In the genomic region with DNA sequence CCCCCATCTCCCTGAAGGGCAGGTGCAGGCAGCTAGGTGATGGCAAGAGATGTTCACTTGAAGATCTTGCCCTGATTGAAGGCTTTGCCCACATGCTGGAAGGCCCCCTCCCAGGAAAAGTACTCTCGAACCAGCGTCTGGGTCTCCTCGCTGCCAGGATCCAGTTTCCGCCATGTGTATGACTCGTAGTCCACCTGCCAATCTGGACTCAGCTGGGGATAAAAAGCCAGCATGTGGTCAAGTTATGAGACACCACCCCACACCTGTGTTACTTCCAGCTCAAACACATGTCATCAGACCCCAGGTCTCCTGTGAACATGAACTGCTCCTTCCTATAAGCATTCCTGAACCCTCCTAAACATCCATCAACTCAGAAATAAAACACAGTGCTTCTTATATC, we compare ENCODE assay signal across 8 cellular contexts. TPM values are rescaled to one million over a fixed set of nuclear protein-coding genes. Genes with fewer than 3 reads are reported as not detected.
DNase-seq lines count a peak whose midpoint lies in the region; ATAC-seq and TF ChIP-seq lines count a peak whose summit lies in the region.
"Not testable (repeated sequence)": the region's sequence is repeated elsewhere in the genome, so short reads cannot be mapped to it uniquely, and the experiment has no call there.

No MANE protein-coding gene starts in this region.

- dilution Hi-C loops in mammary epithelial cell (cut with HindIII; ENCODE audit: low sequenced_read_pairs), result loop anchor here (10.0 kb wide), 1 partner anchor 65 kb away; no protein-coding TSS in a partner anchor

- H3K27me3 ChIP-seq in GM23338 (ENCODE audit: insufficient read depth); PC-9 (ENCODE audit: insufficient read depth, low read depth); mammary epithelial cell (ENCODE audit: insufficient read depth, low read length); cardiac muscle cell; gastrocnemius medialis: not testable (repeated sequence)

- 67% methylated on average over 4 of the region's 5 CpGs for WGBS in mammary epithelial cell (ENCODE audit: low coverage, missing lambda C conversion rate)

- H3K27ac ChIP-seq in GM23338 (ENCODE audit: low read depth), result peak overlapping the region; percentile 92
- peak overlapping the region; percentile 92 for H3K27ac ChIP-seq in PC-9
- peak overlapping the region; percentile 35 for H3K27ac ChIP-seq in mammary epithelial cell (ENCODE audit: insufficient read depth, low read depth, low read length)
- H3K27ac ChIP-seq in cardiac muscle cell, result peak overlapping the region; percentile 98
- peak overlapping the region; percentile 97 to 100 (median 100) for H3K27ac ChIP-seq in gastrocnemius medialis

- H3K4me3 ChIP-seq in GM23338; PC-9; mammary epithelial cell (replicated peaks in 1 of 3; ENCODE audit: insufficient read depth in 1 of 3, low read depth in 2 of 3, low read length in 3 of 3); cardiac muscle cell; gastrocnemius medialis: not testable (repeated sequence)

- H3K27me3 Mint-ChIP-seq in GM23338 (ENCODE audit: insufficient read depth, low read depth, poor library complexity), result peaks cover 32% of the 10 kb centered on the region
- not testable (repeated sequence) for H3K27me3 Mint-ChIP-seq in activated T-cell treated with anti-CD3 and anti-CD28 coated beads, Interleukin-2, amount 50 U/mL, for 24 hours; mesothelial cell of epicardium (ENCODE audit: low read depth); type B pancreatic cell

- H3K4me1 ChIP-seq in GM23338 (ENCODE audit: insufficient read depth) (peaks cover 63% of the 10 kb centered on the region), PC-9 (replicated peaks; ENCODE audit: insufficient read depth) (peaks cover 81% of the 10 kb centered on the region), mammary epithelial cell (ENCODE audit: insufficient read depth, low read length) (peaks cover 76% of the 10 kb centered on the region), cardiac muscle cell (ENCODE audit: low read depth) (peaks cover 18% of the 10 kb centered on the region), gastrocnemius medialis (peaks cover 63 to 65% of the 10 kb centered on the region in 2 donors)

- H2AFZ ChIP-seq in GM23338; PC-9; mammary epithelial cell (ENCODE audit: low read depth, low read length): not testable (repeated sequence)

- CTCF ChIA-PET in PC-9 (lab: Charles Lee), result interaction anchor here (1.1 to 3.3 kb wide), 4 partner anchors 9 to 47 kb away, joined by 4 to 49 read pairs (median 6); no protein-coding TSS in a partner anchor
- CTCF ChIA-PET in mammary epithelial cell (lab: Charles Lee; ENCODE audit: low non-redundant PET), result interaction anchor here (0.5 to 2.1 kb wide), 4 partner anchors 13 to 163 kb away, joined by 3 to 16 read pairs (median 7); partner anchors contain the start of gene AHNAK

- H4K20me1 ChIP-seq in GM23338 (replicated peaks; ENCODE audit: insufficient read depth) (peaks cover 50% of the 10 kb centered on the region), PC-9 (ENCODE audit: insufficient read depth) (peaks cover 57% of the 10 kb centered on the region)
- not testable (repeated sequence) for H4K20me1 ChIP-seq in mammary epithelial cell (ENCODE audit: insufficient read depth, low read length)

- POLR2A ChIA-PET in PC-9 (lab: Charles Lee; ENCODE audit: unreplicated experiment), result interaction anchor here (0.6 to 0.7 kb wide), 3 partner anchors 21 to 79 kb away, joined by 4 to 30 read pairs (median 6); no protein-coding TSS in a partner anchor

- H3K4me3 Mint-ChIP-seq in GM23338 (peak overlapping the region; percentile 48; the same call in 2 of the 3 replicates), type B pancreatic cell (peak overlapping the region; percentile 16)
- H3K4me3 Mint-ChIP-seq in activated T-cell treated with anti-CD3 and anti-CD28 coated beads, Interleukin-2, amount 50 U/mL, for 24 hours, result peak overlapping the region; percentile 4
- not testable (repeated sequence) for H3K4me3 Mint-ChIP-seq in mesothelial cell of epicardium

- not testable (repeated sequence) for H3K9me2 ChIP-seq in GM23338 (ENCODE audit: insufficient read depth); PC-9 (ENCODE audit: insufficient read depth)

- TF ChIP-seq CTCF in GM23338 (conservative IDR thresholded peaks at IDR 0.05; ENCODE audit: low read depth in 2 of 2); PC-9 (conservative IDR thresholded peaks at IDR 0.05); mammary epithelial cell (conservative IDR thresholded peaks at IDR 0.05 in 1 of 2, IDR thresholded peaks at IDR 0.05 in 1 of 2; ENCODE audit: extremely low read depth in 1 of 2, insufficient read depth in 1 of 2, low read depth in 1 of 2, low read length in 2 of 2); cardiac muscle cell (IDR thresholded peaks at IDR 0.05; ENCODE audit: low read depth, low read length); mesothelial cell of epicardium (IDR thresholded peaks at IDR 0.05; ENCODE audit: unreplicated experiment); gastrocnemius medialis (IDR thresholded peaks at IDR 0.05 in 4 of 5, conservative IDR thresholded peaks at IDR 0.05 in 1 of 5); type B pancreatic cell (conservative IDR thresholded peaks at IDR 0.05): not testable (repeated sequence)

- H3K9me3 Mint-ChIP-seq in GM23338; activated T-cell treated with anti-CD3 and anti-CD28 coated beads, Interleukin-2, amount 50 U/mL, for 24 hours; mesothelial cell of epicardium; type B pancreatic cell: not testable (repeated sequence)

- in situ Hi-C loops in mammary epithelial cell (cut with MboI; ENCODE audit: low sequenced_read_pairs in 2 of 2), result loop anchor here (5.0 to 10.0 kb wide), 2 partner anchors 137 to 165 kb away; no protein-coding TSS in a partner anchor
- in situ Hi-C loops in gastrocnemius medialis (cut with MboI; ENCODE audit: low sequenced_read_pairs in 4 of 4), result loop anchor here (5.0 to 10.0 kb wide), 4 partner anchors 62 to 165 kb away; no protein-coding TSS in a partner anchor

- peaks cover 39% of the 10 kb centered on the region for H3K36me3 ChIP-seq in GM23338 (ENCODE audit: insufficient read depth)
- peaks cover 33% of the 10 kb centered on the region for H3K36me3 ChIP-seq in PC-9 (ENCODE audit: low read depth)
- peaks cover 29% of the 10 kb centered on the region for H3K36me3 ChIP-seq in mammary epithelial cell (ENCODE audit: insufficient read depth, low read length)
- peaks cover 30% of the 10 kb centered on the region for H3K36me3 ChIP-seq in cardiac muscle cell
- H3K36me3 ChIP-seq in gastrocnemius medialis, result peaks cover 0 to 49% of the 10 kb centered on the region in 2 donors

- TF ChIP-seq POLR2A in gastrocnemius medialis (IDR thresholded peaks at IDR 0.05), result not testable (repeated sequence)

- H3F3A ChIP-seq in GM23338 (replicated peaks; ENCODE audit: low read depth), result peaks cover 62% of the 10 kb centered on the region
- peaks cover 97% of the 10 kb centered on the region for H3F3A ChIP-seq in PC-9 (ENCODE audit: insufficient read depth, low read depth)

- H3K4me1 Mint-ChIP-seq in GM23338 (peaks cover 60% of the 10 kb centered on the region), mesothelial cell of epicardium (peaks cover 60% of the 10 kb centered on the region), type B pancreatic cell (ENCODE audit: unreplicated experiment) (peaks cover 53% of the 10 kb centered on the region)
- peaks cover 85% of the 10 kb centered on the region for H3K4me1 Mint-ChIP-seq in activated T-cell treated with anti-CD3 and anti-CD28 coated beads, Interleukin-2, amount 50 U/mL, for 24 hours (ENCODE audit: low read depth)

- H3K27ac Mint-ChIP-seq in GM23338 (peak overlapping the region; percentile 96), mesothelial cell of epicardium (peak overlapping the region; percentile 95), type B pancreatic cell (peak overlapping the region; percentile 98)
- H3K27ac Mint-ChIP-seq in activated T-cell treated with anti-CD3 and anti-CD28 coated beads, Interleukin-2, amount 50 U/mL, for 24 hours, result peak overlapping the region; percentile 97

- not testable (repeated sequence) for DNase-seq in GM23338 (ENCODE audit: low spot score); activated T-cell treated with anti-CD3 and anti-CD28 coated beads, Interleukin-2, amount 50 U/mL, for 24 hours; mammary epithelial cell; cardiac muscle cell (ENCODE audit: low read depth in 1 of 2, low spot score in 1 of 2); mesothelial cell of epicardium (ENCODE audit: low spot score in 2 of 2, unreplicated experiment in 2 of 2); type B pancreatic cell (ENCODE audit: extremely low spot score, unreplicated experiment)
- DNase-seq in PC-9 (peak in 1 of 2 experiments; percentile 41), gastrocnemius medialis (peak in 1 of 2 donors; percentile 55)

- ATAC-seq in GM23338, gastrocnemius medialis: not testable (repeated sequence)

- BruUV-seq in PC-9 (replicated peaks; lab: Mats Ljungman, UMichigan); mammary epithelial cell (replicated peaks; lab: Mats Ljungman, UMichigan): not testable (repeated sequence)

- H3K79me2 ChIP-seq in GM23338 (replicated peaks; ENCODE audit: insufficient read depth) (peaks cover 33% of the 10 kb centered on the region), PC-9 (ENCODE audit: low read depth) (peaks cover 54% of the 10 kb centered on the region), mammary epithelial cell (ENCODE audit: insufficient read depth, low read length) (peaks cover 50% of the 10 kb centered on the region)

- H3K9me3 ChIP-seq in PC-9 (ENCODE audit: insufficient read depth, low read depth); mammary epithelial cell (replicated peaks; ENCODE audit: insufficient read depth, low read length); cardiac muscle cell (ENCODE audit: low read depth); gastrocnemius medialis: not testable (repeated sequence)

- not testable (repeated sequence) for H3K9ac ChIP-seq in mammary epithelial cell (ENCODE audit: insufficient read depth, low read length)

- intact Hi-C loops in PC-9 (cut with micrococcal nuclease; ENCODE audit: unreplicated experiment), result loop anchor here (1.0 kb wide), 5 partner anchors 14 to 164 kb away; no protein-coding TSS in a partner anchor
- intact Hi-C loops in mammary epithelial cell (cut with micrococcal nuclease), result loop anchor here (1.0 kb wide), 5 partner anchors 16 to 164 kb away; partner anchors contain the start of gene TUT1
- intact Hi-C loops in gastrocnemius medialis (cut with DNase I; ENCODE audit: low total_unique reads), result loop anchor here (1.0 to 5.0 kb wide), 6 partner anchors 13 to 165 kb away; partner anchors contain the start of genes AHNAK and MTA2

- H3K4me2 ChIP-seq in GM23338 (peak overlapping the region; percentile 42), PC-9 (peak overlapping the region; percentile 54)
- not testable (repeated sequence) for H3K4me2 ChIP-seq in mammary epithelial cell (ENCODE audit: insufficient read depth, low read depth, low read length)

- H3K36me3 Mint-ChIP-seq in GM23338 (ENCODE audit: low read depth) (peaks cover 87% of the 10 kb centered on the region), mesothelial cell of epicardium (peaks cover 25% of the 10 kb centered on the region), type B pancreatic cell (peaks cover 33% of the 10 kb centered on the region)
- H3K36me3 Mint-ChIP-seq in activated T-cell treated with anti-CD3 and anti-CD28 coated beads, Interleukin-2, amount 50 U/mL, for 24 hours (ENCODE audit: low read depth), result peaks cover 92% of the 10 kb centered on the region

RNA-seq across cellular contexts. Expression of gene AHNAK, which starts 13.0 kb away (rescaled TPM):
- total RNA-seq in GM23338 (2014; rRNA removed; shearing (Covaris generic)), result 1.7 and 2.1 TPM in 2 replicates
- polyA plus RNA-seq in GM23338 (2016; fragmentation: Nextera tagmentation; extraction: Ambion mirVana) (0.91 and 1.1 TPM in 2 replicates), mammary epithelial cell (130 TPM), cardiac muscle cell (10.9 and 13.4 TPM in 2 replicates)
- total RNA-seq in PC-9 (2021) (632 and 734 TPM in 2 replicates), mammary epithelial cell (100 to 1,000 TPM; 494 to 702 TPM), cardiac muscle cell (50.1 and 77.1 TPM in 2 replicates), mesothelial cell of epicardium (456 to 481 TPM (median 480 TPM) in 3 replicates), gastrocnemius medialis (1,000 to 10,000 TPM in 1 of 4 donors, 100 to 1,000 TPM in 3; 374 to 1,261 (median 571) TPM), type B pancreatic cell (ENCODE audit: low replicate concordance) (302 and 656 TPM in 2 replicates)
- 1,418 TPM for polyA minus RNA-seq in mammary epithelial cell

RNA-seq across cellular contexts. Expression of gene EEF1G, which starts 14.1 kb away (rescaled TPM):
- total RNA-seq in GM23338 (2014; rRNA removed; shearing (Covaris generic)), result 1,200 and 1,316 TPM in 2 replicates
- polyA plus RNA-seq in GM23338 (2016; fragmentation: Nextera tagmentation; extraction: Ambion mirVana) (696 and 736 TPM in 2 replicates), mammary epithelial cell (1,634 TPM), cardiac muscle cell (769 and 853 TPM in 2 replicates)
- total RNA-seq in PC-9 (2021) (1,773 and 2,008 TPM in 2 replicates), mammary epithelial cell (1,000 to 10,000 TPM; 1,183 to 1,218 TPM), cardiac muscle cell (1,990 and 2,091 TPM in 2 replicates), mesothelial cell of epicardium (1,747 to 1,829 TPM (median 1,814 TPM) in 3 replicates), gastrocnemius medialis (1,000 to 10,000 TPM; 1,797 to 2,946 (median 1,897) TPM), type B pancreatic cell (ENCODE audit: low replicate concordance) (1,846 and 2,051 TPM in 2 replicates)
- 1,987 TPM for polyA minus RNA-seq in mammary epithelial cell

RNA-seq across cellular contexts. Expression of gene TUT1, which starts 31.7 kb away (rescaled TPM):
- total RNA-seq in GM23338 (2014; rRNA removed; shearing (Covaris generic)), result 15.2 and 22.2 TPM in 2 replicates
- polyA plus RNA-seq in GM23338 (2016; fragmentation: Nextera tagmentation; extraction: Ambion mirVana), result 12.8 and 14.0 TPM in 2 replicates
- 39.3 and 40.5 TPM in 2 replicates for total RNA-seq in PC-9 (2021)
- 10 to 100 TPM in 1 of 2 donors, 1 to 10 TPM in 1; 7.8 to 18.5 TPM for total RNA-seq in mammary epithelial cell
- polyA plus RNA-seq in mammary epithelial cell, result 12.2 TPM
- 11.7 TPM for polyA minus RNA-seq in mammary epithelial cell
- total RNA-seq in cardiac muscle cell, result 14.9 and 29.1 TPM in 2 replicates
- 18.7 and 32.1 TPM in 2 replicates for polyA plus RNA-seq in cardiac muscle cell
- total RNA-seq in mesothelial cell of epicardium, result 23.7 to 26.0 TPM (median 24.2 TPM) in 3 replicates
- 10 to 100 TPM in 3 of 4 donors, 1 to 10 TPM in 1; 7.8 to 15.7 (median 11.7) TPM for total RNA-seq in gastrocnemius medialis
- total RNA-seq in type B pancreatic cell (ENCODE audit: low replicate concordance), result 15.0 and 22.1 TPM in 2 replicates

RNA-seq across cellular contexts. Expression of gene MTA2, which starts 42.0 kb away (rescaled TPM):
- 93.6 and 102 TPM in 2 replicates for total RNA-seq in GM23338 (2014; rRNA removed; shearing (Covaris generic))
- polyA plus RNA-seq in GM23338 (2016; fragmentation: Nextera tagmentation; extraction: Ambion mirVana), result 22.1 and 22.9 TPM in 2 replicates
- 96.6 and 120 TPM in 2 replicates for total RNA-seq in PC-9 (2021)
- 100 to 1,000 TPM; 157 to 169 TPM for total RNA-seq in mammary epithelial cell
- 39.3 TPM for polyA plus RNA-seq in mammary epithelial cell
- polyA minus RNA-seq in mammary epithelial cell, result 227 TPM
- total RNA-seq in cardiac muscle cell, result 101 and 108 TPM in 2 replicates
- 22.9 and 31.9 TPM in 2 replicates for polyA plus RNA-seq in cardiac muscle cell
- total RNA-seq in mesothelial cell of epicardium, result 121 to 126 TPM (median 124 TPM) in 3 replicates
- 10 to 100 TPM; 28.0 to 47.1 (median 31.7) TPM for total RNA-seq in gastrocnemius medialis
- 148 and 152 TPM in 2 replicates for total RNA-seq in type B pancreatic cell (ENCODE audit: low replicate concordance)

RNA-seq across cellular contexts. Expression of gene EML3, which starts 52.9 kb away (rescaled TPM):
- 17.1 and 19.3 TPM in 2 replicates for total RNA-seq in GM23338 (2014; rRNA removed; shearing (Covaris generic))
- polyA plus RNA-seq in GM23338 (2016; fragmentation: Nextera tagmentation; extraction: Ambion mirVana) (15.4 and 15.5 TPM in 2 replicates), mammary epithelial cell (20.7 TPM), cardiac muscle cell (32.0 and 38.4 TPM in 2 replicates)
- total RNA-seq in PC-9 (2021) (83.2 and 84.2 TPM in 2 replicates), mammary epithelial cell (10 to 100 TPM; 21.0 to 46.6 TPM), cardiac muscle cell (21.1 and 42.8 TPM in 2 replicates), mesothelial cell of epicardium (52.2 to 54.3 TPM (median 53.3 TPM) in 3 replicates), gastrocnemius medialis (1 to 10 TPM; 4.7 to 7.9 (median 7.0) TPM), type B pancreatic cell (ENCODE audit: low replicate concordance) (46.0 and 76.0 TPM in 2 replicates)
- polyA minus RNA-seq in mammary epithelial cell, result 25.2 TPM

Comparison
In these comparisons a context has a peak if more than half of its experiments do, and no peak if none do; other contexts are left out.
1. H3K27ac ChIP-seq: peak in every context shown above with its lines; median percentile 100 in gastrocnemius medialis; 98 in cardiac muscle cell; 92 in GM23338; 92 in PC-9; 35 in mammary epithelial cell.
2. RNA of gene AHNAK, which starts 13.0 kb away (total RNA-seq): 494 to 702 TPM in mammary epithelial cell, 374 to 1,261 TPM in gastrocnemius medialis, 632 to 734 TPM in PC-9, 456 to 481 TPM in mesothelial cell of epicardium, 302 to 656 TPM in type B pancreatic cell and 50.1 to 77.1 TPM in cardiac muscle cell; 1.7 to 2.1 TPM in GM23338; every median in the first group is over 10 times any median in the second.
3. Peak in every context shown above with its lines, with median percentiles within 50 percentile points of each other: H3K27ac Mint-ChIP-seq.